Comparison of ENCODE assay signal across 10 cellular contexts in the genomic region with DNA sequence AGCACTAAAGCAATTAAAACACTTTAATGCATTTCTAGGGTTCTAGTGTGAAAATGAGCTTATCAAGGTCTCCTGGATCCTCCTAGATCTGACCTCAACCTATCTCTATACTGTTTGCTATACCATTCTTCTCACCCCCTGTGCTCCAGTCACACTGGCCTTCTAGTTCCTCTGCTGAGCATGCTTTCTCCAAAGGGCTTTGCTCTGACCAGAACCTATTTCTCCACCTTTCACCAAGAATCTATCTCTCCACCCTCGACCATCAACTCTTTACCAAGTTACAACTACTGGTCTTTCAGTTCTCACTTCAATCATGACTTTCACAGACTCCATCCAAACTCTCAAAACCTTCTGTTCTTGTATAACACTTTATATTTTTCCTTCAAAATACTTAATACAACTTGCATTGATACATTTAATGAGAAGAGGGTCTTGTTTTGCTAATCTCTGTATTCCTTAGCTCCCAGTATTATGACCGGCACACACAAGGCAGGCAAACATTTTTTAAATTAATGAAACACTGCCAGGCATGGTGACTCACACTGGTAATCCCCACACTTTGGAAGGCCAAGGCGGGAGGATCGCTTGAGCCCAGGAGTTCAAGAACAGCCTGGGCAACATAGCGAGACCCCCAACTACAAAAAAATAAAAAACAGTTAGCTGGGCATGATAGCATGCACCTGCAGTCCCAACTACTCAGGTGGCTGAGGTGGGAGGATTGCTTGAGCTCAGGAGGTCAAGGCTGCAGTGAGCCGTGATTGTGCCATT. TPM values are rescaled to one million over a fixed set of nuclear protein-coding genes. Genes with fewer than 3 reads are reported as not detected.
DNase-seq lines count a peak whose midpoint lies in the region; ATAC-seq, FAIRE-seq and TF ChIP-seq lines count a peak whose summit lies in the region.
"Had no signal": no experiment of that assay in that cellular context is flagged by ENCODE, and none has a peak within 500 bp of the region (broad histone marks: within the 10 kb centered on the region; RNA-seq: fewer than 3 reads in every experiment).

No MANE protein-coding gene starts in this region.

- peaks cover 60 to 64% of the 10 kb centered on the region in 2 donors for H3K4me1 Mint-ChIP-seq in natural killer cell
- peaks cover 30% of the 10 kb centered on the region for H3K4me1 Mint-ChIP-seq in activated CD4-positive, alpha-beta memory T cell treated with anti-CD3 and anti-CD28 coated beads, Interleukin-2, amount 10 ng/mL, durations not matched to agents 7 days and 5 days

- DNase-seq in EH (ENCODE audit: low read depth) (peak; percentile 68), bronchial epithelial cell (ENCODE audit: low read depth) (peak; percentile 15), natural killer cell (no peak), esophagus squamous epithelium (lab: John Stamatoyannopoulos, UW) (no peak), hippocampal formation (lab: John Stamatoyannopoulos, UW) (no peak)
- no peak for DNase-seq in activated CD4-positive, alpha-beta memory T cell treated with anti-CD3 and anti-CD28 coated beads, Interleukin-2, amount 10 ng/mL, durations not matched to agents 7 days and 5 days
- DNase-seq in activated CD4-positive, alpha-beta T cell treated with anti-CD3 and anti-CD28 coated beads, Interleukin-2, amount 50 U/mL, for 48 hours: no peak
- DNase-seq: glutamatergic neuron had no signal

- H3K27me3 ChIP-seq in bronchial epithelial cell (ENCODE audit: control insufficient read depth, insufficient read depth, low read length): no peaks in the 10 kb centered on the region
- H3K27me3 ChIP-seq in esophagus squamous epithelium: no peaks in the 10 kb centered on the region

- TF ChIP-seq CTCF in bronchial epithelial cell (IDR thresholded peaks at IDR 0.05; ENCODE audit: insufficient read depth, low read length, severe bottlenecking) (no peak), natural killer cell (IDR thresholded peaks at IDR 0.05) (no peak), esophagus squamous epithelium (IDR thresholded peaks at IDR 0.05) (no peak)

- no peaks in the 10 kb centered on the region for H3K9me3 ChIP-seq in esophagus squamous epithelium

- no peak overlapping the region for H3K4me3 Mint-ChIP-seq in natural killer cell
- H3K4me3 Mint-ChIP-seq in activated CD4-positive, alpha-beta memory T cell treated with anti-CD3 and anti-CD28 coated beads, Interleukin-2, amount 10 ng/mL, durations not matched to agents 7 days and 5 days: no peak overlapping the region

- H3K27ac Mint-ChIP-seq in natural killer cell: peak overlapping the region; percentile 0 to 37
- no peak overlapping the region for H3K27ac Mint-ChIP-seq in activated CD4-positive, alpha-beta memory T cell treated with anti-CD3 and anti-CD28 coated beads, Interleukin-2, amount 10 ng/mL, durations not matched to agents 7 days and 5 days

- peak; percentile 49 for ATAC-seq in HG02870 (IDR thresholded peaks at IDR 0.05; ENCODE audit: unreplicated experiment)
- no peak for ATAC-seq in natural killer cell
- ATAC-seq: Right ventricle myocardium inferior had no signal

- peak overlapping the region in 1 of 4 donors; percentile 8 for H3K27ac ChIP-seq in esophagus squamous epithelium

- H3K36me3 ChIP-seq in bronchial epithelial cell (ENCODE audit: control insufficient read depth, insufficient read depth, low read length) (no peaks in the 10 kb centered on the region), esophagus squamous epithelium (no peaks in the 10 kb centered on the region)

- H3K4me3 ChIP-seq in bronchial epithelial cell (ENCODE audit: low read depth, low read length): no peak overlapping the region
- no peak overlapping the region for H3K4me3 ChIP-seq in esophagus squamous epithelium

- CTCF ChIA-PET in activated CD4-positive, alpha-beta memory T cell treated with anti-CD3 and anti-CD28 coated beads, Interleukin-2, amount 10 ng/mL, durations not matched to agents 7 days and 5 days (lab: Charles Lee): interaction anchor here (0.9 kb wide), 1 partner anchor 18 kb away, joined by 3 read pairs; no protein-coding TSS in a partner anchor

- no peaks in the 10 kb centered on the region for H3K9me3 Mint-ChIP-seq in natural killer cell
- H3K9me3 Mint-ChIP-seq in activated CD4-positive, alpha-beta memory T cell treated with anti-CD3 and anti-CD28 coated beads, Interleukin-2, amount 10 ng/mL, durations not matched to agents 7 days and 5 days: no peaks in the 10 kb centered on the region

- TF ChIP-seq POLR2A in esophagus squamous epithelium (IDR thresholded peaks at IDR 0.05): no peak

- H3K4me1 ChIP-seq in esophagus squamous epithelium: peaks cover 0 to 43% (median 11%) of the 10 kb centered on the region in 3 donors

- FAIRE-seq in bronchial epithelial cell (lab: Jason Lieb, UNC): no peak

- intact Hi-C loops in natural killer cell (cut with micrococcal nuclease): loop anchor here (10.0 kb wide), 1 partner anchor 253 kb away; no protein-coding TSS in a partner anchor
- intact Hi-C loops in esophagus squamous epithelium (cut with DNase I): no loop called here

- H3K27me3 Mint-ChIP-seq in natural killer cell (ENCODE audit: low read depth in 2 of 2): no peaks in the 10 kb centered on the region
- H3K27me3 Mint-ChIP-seq in activated CD4-positive, alpha-beta memory T cell treated with anti-CD3 and anti-CD28 coated beads, Interleukin-2, amount 10 ng/mL, durations not matched to agents 7 days and 5 days: no peaks in the 10 kb centered on the region

- POLR2A ChIA-PET in activated CD4-positive, alpha-beta memory T cell treated with anti-CD3 and anti-CD28 coated beads, Interleukin-2, amount 10 ng/mL, durations not matched to agents 7 days and 5 days (lab: Charles Lee): interaction anchor here (3.6 kb wide), 1 partner anchor 23 kb away, joined by 10 read pairs; a partner anchor contains a TSS

- WGBS in esophagus squamous epithelium, 2 donors: 63 to 67% methylated on average over 3 to 5 of the region's 6 CpGs

- no peaks in the 10 kb centered on the region for H3K36me3 Mint-ChIP-seq in natural killer cell
- H3K36me3 Mint-ChIP-seq in activated CD4-positive, alpha-beta memory T cell treated with anti-CD3 and anti-CD28 coated beads, Interleukin-2, amount 10 ng/mL, durations not matched to agents 7 days and 5 days (ENCODE audit: low read depth): peaks cover 2% of the 10 kb centered on the region

RNA-seq across cellular contexts. Expression of a gene that starts 22.8 kb away (rescaled TPM):
- total RNA-seq in bronchial epithelial cell (56.9 and 86.9 TPM in 2 replicates), natural killer cell (100 to 1,000 TPM; 145 to 192 (median 185) TPM), esophagus squamous epithelium (100 to 1,000 TPM in 1 of 4 donors, 10 to 100 TPM in 3; 25.7 to 165 (median 60.8) TPM)
- total RNA-seq in activated CD4-positive, alpha-beta memory T cell treated with anti-CD3 and anti-CD28 coated beads, Interleukin-2, amount 10 ng/mL, durations not matched to agents 7 days and 5 days: 100 to 1,000 TPM; 114 to 115 TPM

Comparison
In these comparisons a context has a peak if more than half of its experiments do, and no peak if none do; other contexts are left out.
1. DNase-seq: peak in EH (single experiment) and bronchial epithelial cell (single experiment); none in natural killer cell (single experiment), esophagus squamous epithelium (single experiment), activated CD4-positive, alpha-beta memory T cell treated with anti-CD3 and anti-CD28 coated beads, Interleukin-2, amount 10 ng/mL, durations not matched to agents 7 days and 5 days (single experiment), activated CD4-positive, alpha-beta T cell treated with anti-CD3 and anti-CD28 coated beads, Interleukin-2, amount 50 U/mL, for 48 hours (0 of 2) and hippocampal formation (0 of 2).